ENCODE assay signal across 13 cellular contexts in genomic region chr12:21666722-21667121, GRCh38. TPM values are rescaled to one million over a fixed set of nuclear protein-coding genes. Genes with fewer than 3 reads are reported as not detected.
DNase-seq lines count a peak whose midpoint lies in the region; ATAC-seq and TF ChIP-seq lines count a peak whose summit lies in the region.
"Had no signal": no experiment of that assay in that cellular context is flagged by ENCODE, and none has a peak within 500 bp of the region (broad histone marks: within the 10 kb centered on the region; RNA-seq: fewer than 3 reads in every experiment).

No MANE protein-coding gene starts in this region.

- intact Hi-C loops in gastrocnemius medialis (cut with DNase I; ENCODE audit: low total_unique reads): no loop called here

- no peak for TF ChIP-seq CTCF in gastrocnemius medialis (IDR thresholded peaks at IDR 0.05 in 4 of 5, conservative IDR thresholded peaks at IDR 0.05 in 1 of 5)

- no peak for ATAC-seq in GM21825 (IDR thresholded peaks at IDR 0.05; ENCODE audit: unreplicated experiment)
- no peak for ATAC-seq in gastrocnemius medialis
- ATAC-seq: effector memory CD8-positive, alpha-beta T cell had no signal

- H3K27ac ChIP-seq in gastrocnemius medialis: no peak overlapping the region

- H3K4me3 ChIP-seq in gastrocnemius medialis: no peak overlapping the region

- H3K9me3 ChIP-seq in gastrocnemius medialis: no peaks in the 10 kb centered on the region

- in situ Hi-C loops in gastrocnemius medialis (cut with MboI; ENCODE audit: low sequenced_read_pairs in 4 of 4): no loop called here

- peak; percentile 69 for DNase-seq in DMS79 treated with DMSO at 0.1 percent for 48 hours (lab: John Stamatoyannopoulos, UW)
- peak; percentile 10 for DNase-seq in NCI-H128 (lab: John Stamatoyannopoulos, UW; ENCODE audit: unreplicated experiment)
- peak; percentile 28 for DNase-seq in SHP77 treated with DMSO at 0.1 percent for 48 hours (lab: John Stamatoyannopoulos, UW)
- DNase-seq in myocyte (ENCODE audit: low read depth): peak; percentile 4
- no peak for DNase-seq in gastrocnemius medialis
- DNase-seq in NCI-H2171 treated with DMSO at 0.1 percent for 48 hours (lab: John Stamatoyannopoulos, UW): no peak
- no peak for DNase-seq in NCI-H2227 treated with DMSO at 0.1 percent for 48 hours (lab: John Stamatoyannopoulos, UW)
- DNase-seq: amniotic stem cell; effector memory CD8-positive, alpha-beta T cell; retina; stimulated activated CD4-positive, alpha-beta T cell treated with anti-CD3 and anti-CD28 coated beads, Interleukin-15, amount 100 ng/mL, for 24 hours; SW 1271 had no signal

- TF ChIP-seq POLR2A in gastrocnemius medialis (IDR thresholded peaks at IDR 0.05): no peak

- H3K4me1 ChIP-seq in gastrocnemius medialis: no peaks in the 10 kb centered on the region

- H3K36me3 ChIP-seq in gastrocnemius medialis: no peaks in the 10 kb centered on the region

- H3K27me3 ChIP-seq in gastrocnemius medialis: no peaks in the 10 kb centered on the region

RNA-seq across cellular contexts. Expression of gene LDHB, which starts 9.1 kb away (rescaled TPM):
- total RNA-seq in myocyte: 575 and 625 TPM in 2 replicates
- polyA plus RNA-seq in myocyte (2012): 309 TPM
- 100 to 1,000 TPM in 2 of 4 donors, 10 to 100 TPM in 2; 76.4 to 229 (median 125) TPM for total RNA-seq in gastrocnemius medialis

Comparison
In these comparisons a context has a peak if more than half of its experiments do, and no peak if none do; other contexts are left out.
1. DNase-seq: peak in DMS79 treated with DMSO at 0.1 percent for 48 hours (single experiment), NCI-H128 (single experiment), SHP77 treated with DMSO at 0.1 percent for 48 hours (single experiment) and myocyte (single experiment); none in gastrocnemius medialis (0 of 2), NCI-H2171 treated with DMSO at 0.1 percent for 48 hours (single experiment) and NCI-H2227 treated with DMSO at 0.1 percent for 48 hours (single experiment).